In genomic region chr7:80159802-80160201, GRCh38 we compare ENCODE assay signal across 29 cellular contexts.
"Had no signal": no experiment of that assay in that cellular context is flagged by ENCODE, and none has a peak within 500 bp of the region (broad histone marks: within the 10 kb centered on the region; RNA-seq: fewer than 3 reads in every experiment).

No MANE protein-coding gene starts in this region.

- DNase-seq: naive B cell; naive thymus-derived CD8-positive, alpha-beta T cell; nephron progenitor cell; nucleus accumbens; pancreas; psoas muscle; right cardiac atrium; spleen; stimulated activated CD4-positive, alpha-beta T cell treated with anti-CD3 and anti-CD28 coated beads, Interleukin-12 subunit alpha, Interleukin-12 subunit beta, amount 100 ng/mL, for 4 hours; stimulated activated CD4-positive, alpha-beta T cell treated with anti-CD3 and anti-CD28 coated beads, Interleukin-1b, Interleukin-23, amount 100 ng/mL, for 48 hours; stimulated activated CD4-positive, alpha-beta T cell treated with anti-CD3 and anti-CD28 coated beads, Interleukin-4, amount 100 ng/mL, for 1 hour; stimulated activated CD4-positive, alpha-beta T cell treated with anti-CD3 and anti-CD28 coated beads, Interleukin-4, amount 100 ng/mL, for 4 hours; stimulated activated CD8-positive, alpha-beta memory T cell treated with anti-CD3 and anti-CD28 coated beads, Interleukin-4, amount 100 ng/mL, for 48 hours; stimulated activated naive CD4-positive, alpha-beta T cell; stimulated activated naive CD8-positive, alpha-beta T cell treated with anti-CD3 and anti-CD28 coated beads, Interleukin-15, amount 100 ng/mL, for 72 hours; stimulated activated naive CD8-positive, alpha-beta T cell treated with anti-CD3 and anti-CD28 coated beads, Interleukin-15, Interleukin-2, amounts not matched to agents 100 U/mL and 50 U/mL, for 24 hours; thyroid gland; trophoblast cell; upper lobe of left lung; uterus had no signal

- H3K27ac ChIP-seq: neutrophil, pancreas, psoas muscle, skin epidermis, spleen, thoracic aorta, thyroid gland, tibial nerve, upper lobe of left lung, uterus had no signal

- H3K36me3 Mint-ChIP-seq: naive B cell; naive thymus-derived CD8-positive, alpha-beta T cell; natural killer cell treated with Interleukin-12 subunit alpha and Interleukin-12 subunit beta and Interleukin-15 and Interleukin-18, amount 100 ng/mL, for 72 hours; stimulated activated memory B cell treated with anti-CD40 and anti-IgM and Interleukin-4, amounts not matched to agents 10 μg/mL and 1 μg/mL and 100 μg/mL, for 72 hours had no signal

- H3K36me3 ChIP-seq: neutrophil, pancreas, spleen, thoracic aorta, thyroid gland, tibial nerve, upper lobe of left lung, uterus had no signal

- H3K4me1 Mint-ChIP-seq: naive B cell; nephron progenitor cell; stimulated activated memory B cell treated with anti-CD40 and anti-IgM and Interleukin-4, amounts not matched to agents 10 μg/mL and 1 μg/mL and 100 μg/mL, for 72 hours had no signal

- H3K4me1 ChIP-seq: psoas muscle, spleen, uterus had no signal

- H3K4me3 ChIP-seq: pancreas, psoas muscle, skin epidermis, smooth muscle cell, spleen, thoracic aorta, thyroid gland, tibial nerve, upper lobe of left lung, uterus had no signal

- H3K9me3 Mint-ChIP-seq: neural crest cell; stimulated activated memory B cell treated with anti-CD40 and anti-IgM and Interleukin-4, amounts not matched to agents 10 μg/mL and 1 μg/mL and 100 μg/mL, for 72 hours had no signal

- FAIRE-seq: pancreas had no signal

- H3K27ac Mint-ChIP-seq: naive B cell; naive thymus-derived CD8-positive, alpha-beta T cell; natural killer cell treated with Interleukin-12 subunit alpha and Interleukin-12 subunit beta and Interleukin-15 and Interleukin-18, amount 100 ng/mL, for 72 hours; nephron progenitor cell; stimulated activated memory B cell treated with anti-CD40 and anti-IgM and Interleukin-4, amounts not matched to agents 10 μg/mL and 1 μg/mL and 100 μg/mL, for 72 hours; stimulated activated naive CD8-positive, alpha-beta T cell treated with anti-CD3 and anti-CD28 coated beads, Interleukin-15, amount 100 ng/mL, for 72 hours had no signal

- H3K27me3 ChIP-seq: neutrophil, pancreas, spleen, thyroid gland, tibial nerve, upper lobe of left lung, uterus had no signal

- H3K9me3 ChIP-seq: neutrophil, pancreas, psoas muscle, thoracic aorta, thyroid gland, tibial nerve, upper lobe of left lung, uterus had no signal

- H3K4me2 ChIP-seq: smooth muscle cell had no signal

- H3K27me3 Mint-ChIP-seq: naive B cell; naive thymus-derived CD8-positive, alpha-beta T cell; natural killer cell treated with Interleukin-12 subunit alpha and Interleukin-12 subunit beta and Interleukin-15 and Interleukin-18, amount 100 ng/mL, for 72 hours; stimulated activated memory B cell treated with anti-CD40 and anti-IgM and Interleukin-4, amounts not matched to agents 10 μg/mL and 1 μg/mL and 100 μg/mL, for 72 hours had no signal

- H3K4me3 Mint-ChIP-seq: naive B cell; naive thymus-derived CD8-positive, alpha-beta T cell; natural killer cell treated with Interleukin-12 subunit alpha and Interleukin-12 subunit beta and Interleukin-15 and Interleukin-18, amount 100 ng/mL, for 72 hours; nephron progenitor cell; neural crest cell; stimulated activated memory B cell treated with anti-CD40 and anti-IgM and Interleukin-4, amounts not matched to agents 10 μg/mL and 1 μg/mL and 100 μg/mL, for 72 hours; stimulated activated naive CD8-positive, alpha-beta T cell treated with anti-CD3 and anti-CD28 coated beads, Interleukin-15, amount 100 ng/mL, for 72 hours had no signal

- ATAC-seq: naive thymus-derived CD8-positive, alpha-beta T cell; natural killer cell treated with Interleukin-12 subunit alpha and Interleukin-12 subunit beta and Interleukin-15 and Interleukin-18, amount 100 ng/mL, for 72 hours; pancreas; psoas muscle; right cardiac atrium; sciatic nerve; stimulated activated memory B cell treated with anti-CD40 and anti-IgM and Interleukin-4, amounts not matched to agents 10 μg/mL and 1 μg/mL and 100 μg/mL, for 72 hours; stimulated activated naive CD8-positive, alpha-beta T cell treated with anti-CD3 and anti-CD28 coated beads, Interleukin-15, amount 100 ng/mL, for 72 hours; stimulated activated naive CD8-positive, alpha-beta T cell treated with anti-CD3 and anti-CD28 coated beads, Interleukin-15, Interleukin-2, amounts not matched to agents 100 U/mL and 50 U/mL, for 24 hours had no signal
